ENCODE assay signal across 14 cellular contexts in the genomic region with DNA sequence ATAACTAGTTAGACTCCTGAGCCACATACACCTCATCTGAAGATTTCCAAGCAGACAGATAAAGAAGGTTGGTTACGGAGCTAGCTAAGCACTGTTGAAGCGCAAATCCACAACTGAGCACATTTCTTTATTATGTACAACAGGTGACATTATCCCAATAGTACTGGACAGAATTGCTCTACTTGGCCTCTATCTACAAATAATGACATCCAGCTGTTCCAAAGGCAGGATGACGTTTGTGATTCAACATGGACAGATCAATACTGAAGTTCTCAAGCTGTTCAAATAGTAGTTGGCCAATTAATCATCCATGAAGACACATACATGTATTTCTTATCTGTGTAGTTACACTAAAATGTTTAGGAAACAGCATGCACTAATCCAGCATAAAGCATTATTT.
"Had no signal": no experiment of that assay in that cellular context is flagged by ENCODE, and none has a peak within 500 bp of the region (broad histone marks: within the 10 kb centered on the region; RNA-seq: fewer than 3 reads in every experiment).

No MANE protein-coding gene starts in this region.

- DNase-seq: activated CD4-positive, alpha-beta T cell treated with anti-CD3 and anti-CD28 coated beads, Interleukin-2, amount 50 U/mL, for 48 hours; activated CD4-positive, CD25-positive, alpha-beta regulatory T cell treated with anti-CD3 and anti-CD28 coated beads, Interleukin-2, amount 50 U/mL, for 72 hours; activated CD8-positive, alpha-beta memory T cell treated with anti-CD3 and anti-CD28 coated beads, Interleukin-2, amount 10 ng/mL, durations not matched to agents 7 days and 5 days; activated effector memory CD4-positive, alpha-beta T cell treated with anti-CD3 and anti-CD28 coated beads, Interleukin-2, amount 50 U/mL, for 16 hours; activated naive CD8-positive, alpha-beta T cell treated with anti-CD3 and anti-CD28 coated beads for 36 hours; activated T-cell treated with anti-CD3 and anti-CD28 coated beads, Interleukin-2, amount 50 U/mL, for 4 hours; anterior cingulate cortex; hippocampal formation; left cardiac atrium; natural killer cell; occipital lobe; stimulated activated CD4-positive, alpha-beta T cell treated with anti-CD3 and anti-CD28 coated beads, Interleukin-4, amount 100 ng/mL, for 1 hour had no signal

- H3K27ac Mint-ChIP-seq: activated CD8-positive, alpha-beta memory T cell treated with anti-CD3 and anti-CD28 coated beads, Interleukin-2, amount 10 ng/mL, durations not matched to agents 7 days and 5 days; activated naive CD8-positive, alpha-beta T cell treated with anti-CD3 and anti-CD28 coated beads for 36 hours; natural killer cell; stimulated activated naive CD8-positive, alpha-beta T cell treated with anti-CD3 and anti-CD28 coated beads, Interleukin-15, Interleukin-2, amounts not matched to agents 100 ng/mL and 50 ng/mL, for 24 hours had no signal

- ATAC-seq: activated CD8-positive, alpha-beta memory T cell treated with anti-CD3 and anti-CD28 coated beads, Interleukin-2, amount 10 ng/mL, durations not matched to agents 7 days and 5 days; activated T-cell treated with anti-CD3 and anti-CD28 coated beads, Interleukin-2, amount 50 U/mL, for 4 hours; esophagus mucosa; left cardiac atrium; natural killer cell had no signal

- H3K9me3 Mint-ChIP-seq: activated naive CD8-positive, alpha-beta T cell treated with anti-CD3 and anti-CD28 coated beads for 36 hours; activated T-cell treated with anti-CD3 and anti-CD28 coated beads, Interleukin-2, amount 50 U/mL, for 4 hours; natural killer cell; stimulated activated naive CD8-positive, alpha-beta T cell treated with anti-CD3 and anti-CD28 coated beads, Interleukin-15, Interleukin-2, amounts not matched to agents 100 ng/mL and 50 ng/mL, for 24 hours had no signal

- H3K36me3 Mint-ChIP-seq: natural killer cell had no signal

- H3K27me3 Mint-ChIP-seq: activated CD8-positive, alpha-beta memory T cell treated with anti-CD3 and anti-CD28 coated beads, Interleukin-2, amount 10 ng/mL, durations not matched to agents 7 days and 5 days; activated naive CD8-positive, alpha-beta T cell treated with anti-CD3 and anti-CD28 coated beads for 36 hours; stimulated activated naive CD8-positive, alpha-beta T cell treated with anti-CD3 and anti-CD28 coated beads, Interleukin-15, Interleukin-2, amounts not matched to agents 100 ng/mL and 50 ng/mL, for 24 hours had no signal

- H3K4me3 Mint-ChIP-seq: activated CD8-positive, alpha-beta memory T cell treated with anti-CD3 and anti-CD28 coated beads, Interleukin-2, amount 10 ng/mL, durations not matched to agents 7 days and 5 days; activated naive CD8-positive, alpha-beta T cell treated with anti-CD3 and anti-CD28 coated beads for 36 hours; activated T-cell treated with anti-CD3 and anti-CD28 coated beads, Interleukin-2, amount 50 U/mL, for 4 hours; natural killer cell; stimulated activated naive CD8-positive, alpha-beta T cell treated with anti-CD3 and anti-CD28 coated beads, Interleukin-15, Interleukin-2, amounts not matched to agents 100 ng/mL and 50 ng/mL, for 24 hours had no signal
